In genomic region chr13:59982631-59983382, GRCh38 we compare ENCODE assay signal across 24 cellular contexts.
DNase-seq lines count a peak whose midpoint lies in the region; ATAC-seq, FAIRE-seq and TF ChIP-seq lines count a peak whose summit lies in the region.
"Had no signal": no experiment of that assay in that cellular context is flagged by ENCODE, and none has a peak within 500 bp of the region (broad histone marks: within the 10 kb centered on the region; RNA-seq: fewer than 3 reads in every experiment).

No MANE protein-coding gene starts in this region.

- no peak overlapping the region for H3K4me3 Mint-ChIP-seq in activated T-helper 2 cell treated with anti-CD3 and anti-CD28 coated beads, Interferon-gamma antibody, Interleukin-2, Interleukin-4, amounts not matched to agents 10 μg/mL and 5 μg/mL and 100 μg/mL, durations not matched to agents 14 hours and 24 hours and 36 hours (ENCODE audit: low read depth)
- H3K4me3 Mint-ChIP-seq: activated naive CD4-positive, alpha-beta T cell treated with anti-CD3 and anti-CD28 coated beads for 36 hours; activated T-cell treated with anti-CD3 and anti-CD28 coated beads, Interleukin-2, amount 50 U/mL, for 24 hours; CD4-positive, CD25-positive, alpha-beta regulatory T cell; H9 had no signal

- CTCF ChIA-PET in HEK293 (lab: Yijun Ruan, JAX): no interaction called here

- FAIRE-seq in kidney (lab: Jason Lieb, UNC): peak; percentile 52
- FAIRE-seq: islet of Langerhans, RCC 7860 had no signal

- H3K36me3 Mint-ChIP-seq in activated T-helper 2 cell treated with anti-CD3 and anti-CD28 coated beads, Interferon-gamma antibody, Interleukin-2, Interleukin-4, amounts not matched to agents 10 μg/mL and 5 μg/mL and 100 μg/mL, durations not matched to agents 14 hours and 24 hours and 36 hours (ENCODE audit: low read depth): peaks cover 15% of the 10 kb centered on the region
- H3K36me3 Mint-ChIP-seq: CD4-positive, CD25-positive, alpha-beta regulatory T cell had no signal

- ATAC-seq in GM18511 (IDR thresholded peaks at IDR 0.05; ENCODE audit: unreplicated experiment): no peak
- ATAC-seq: upper lobe of right lung had no signal

- H3K4me1 Mint-ChIP-seq in activated T-helper 2 cell treated with anti-CD3 and anti-CD28 coated beads, Interferon-gamma antibody, Interleukin-2, Interleukin-4, amounts not matched to agents 10 μg/mL and 5 μg/mL and 100 μg/mL, durations not matched to agents 14 hours and 24 hours and 36 hours (ENCODE audit: low read depth): peaks cover 5% of the 10 kb centered on the region

- H3K36me3 ChIP-seq in ACC112 (ENCODE audit: insufficient read depth, low read length): peaks cover under 1% of the 10 kb centered on the region; the same call in 1 of the 2 replicates
- H3K36me3 ChIP-seq in HEK293 (ENCODE audit: control insufficient read depth in 2 of 2, insufficient read depth in 1 of 2, low read length in 2 of 2): no peaks in the 10 kb centered on the region
- no peaks in the 10 kb centered on the region for H3K36me3 ChIP-seq in brain microvascular endothelial cell (replicated peaks)
- H3K36me3 ChIP-seq in kidney (ENCODE audit: control insufficient read depth in 1 of 2, insufficient read depth in 2 of 2, low read length in 2 of 2): no peaks in the 10 kb centered on the region
- H3K36me3 ChIP-seq in breast epithelium: peaks cover 5% of the 10 kb centered on the region
- H3K36me3 ChIP-seq: colonic mucosa, neutrophil, upper lobe of right lung had no signal

- H3K4me1 ChIP-seq in ACC112 (ENCODE audit: control insufficient read depth, insufficient read depth, low read length, unreplicated experiment) (peaks cover 6% of the 10 kb centered on the region), HEK293 (ENCODE audit: control insufficient read depth, insufficient read depth, low read length) (no peaks in the 10 kb centered on the region), kidney (ENCODE audit: control insufficient read depth in 1 of 2, insufficient read depth in 1 of 2, low read depth in 1 of 2, low read length in 2 of 2) (no peaks in the 10 kb centered on the region), breast epithelium (no peaks in the 10 kb centered on the region)
- H3K4me1 ChIP-seq: colonic mucosa, upper lobe of right lung had no signal

- intact Hi-C loops in kidney (cut with DNase I) (no loop called here), breast epithelium (cut with DNase I; ENCODE audit: low total_unique reads) (no loop called here)
- intact Hi-C loops in activated T-helper 2 cell treated with anti-CD3 and anti-CD28 coated beads, Interferon-gamma antibody, Interleukin-2, Interleukin-4, amounts not matched to agents 10 μg/mL and 5 μg/mL and 100 μg/mL, durations not matched to agents 14 hours and 24 hours and 36 hours (cut with micrococcal nuclease): no loop called here

- no peaks in the 10 kb centered on the region for H3K79me2 ChIP-seq in ACC112 (ENCODE audit: control insufficient read depth, insufficient read depth, low read length, unreplicated experiment)

- H3K27ac ChIP-seq in ACC112 (ENCODE audit: low read depth, low read length): 0 out of 2 replicates have a peak overlapping the region, but pooled peaks have one; percentile 4
- H3K27ac ChIP-seq in HEK293 (ENCODE audit: extremely low read depth, low read depth, low read length): no peak overlapping the region
- H3K27ac ChIP-seq in brain microvascular endothelial cell: peak overlapping the region; percentile 34
- no peak overlapping the region for H3K27ac ChIP-seq in kidney (ENCODE audit: low read depth in 2 of 2, low read length in 2 of 2)
- no peak overlapping the region for H3K27ac ChIP-seq in breast epithelium
- H3K27ac ChIP-seq: colonic mucosa, neutrophil, upper lobe of right lung had no signal

- TF ChIP-seq POLR2A in breast epithelium (IDR thresholded peaks at IDR 0.05): no peak

- peak; percentile 25 for DNase-seq in brain microvascular endothelial cell
- no peak for DNase-seq in kidney
- no peak for DNase-seq in activated gamma-delta T cell treated with Interleukin-2 at 50 U/mL for 16 hours
- no peak for DNase-seq in breast epithelium (ENCODE audit: low spot score in 2 of 2)
- no peak for DNase-seq in activated T-helper 2 cell treated with anti-CD3 and anti-CD28 coated beads, Interferon-gamma antibody, Interleukin-2, Interleukin-4, amounts not matched to agents 10 μg/mL and 5 μg/mL and 100 μg/mL, durations not matched to agents 14 hours and 24 hours and 36 hours (ENCODE audit: low spot score)
- DNase-seq: activated naive CD4-positive, alpha-beta T cell treated with anti-CD3 and anti-CD28 coated beads for 36 hours; activated T-cell treated with anti-CD3 and anti-CD28 coated beads, Interleukin-2, amount 50 U/mL, for 24 hours; anterior cingulate cortex; CD4-positive, CD25-positive, alpha-beta regulatory T cell; colonic mucosa; DMS53; H9; hippocampal formation; NCI-H1930; NCI-H226; T-helper 9 cell; upper lobe of right lung had no signal

- TF ChIP-seq CTCF in HEK293 (tag by site-specific recombination; IDR thresholded peaks at IDR 0.05) (no peak), brain microvascular endothelial cell (IDR thresholded peaks at IDR 0.05; ENCODE audit: low read depth, low read length, missing control alignments) (no peak), kidney (IDR thresholded peaks at IDR 0.05; ENCODE audit: borderline replicate concordance, extremely low read depth, insufficient read depth) (no peak), breast epithelium (IDR thresholded peaks at IDR 0.05) (no peak)

- in situ Hi-C loops in brain microvascular endothelial cell (cut with HindIII; ENCODE audit: low pct_ligation_motif_present, low sequenced_read_pairs): no loop called here

- no peak overlapping the region for H3K27ac Mint-ChIP-seq in activated T-helper 2 cell treated with anti-CD3 and anti-CD28 coated beads, Interferon-gamma antibody, Interleukin-2, Interleukin-4, amounts not matched to agents 10 μg/mL and 5 μg/mL and 100 μg/mL, durations not matched to agents 14 hours and 24 hours and 36 hours
- H3K27ac Mint-ChIP-seq: activated naive CD4-positive, alpha-beta T cell treated with anti-CD3 and anti-CD28 coated beads for 36 hours; activated T-cell treated with anti-CD3 and anti-CD28 coated beads, Interleukin-2, amount 50 U/mL, for 24 hours; CD4-positive, CD25-positive, alpha-beta regulatory T cell; H9 had no signal

- H2AFZ ChIP-seq in ACC112 (ENCODE audit: low read length, unreplicated experiment): no peak overlapping the region

- H3K9me3 ChIP-seq in HEK293 (ENCODE audit: control insufficient read depth, insufficient read depth, low read depth, low read length) (no peaks in the 10 kb centered on the region), kidney (ENCODE audit: control insufficient read depth in 1 of 2, low read length in 2 of 2) (no peaks in the 10 kb centered on the region), breast epithelium (no peaks in the 10 kb centered on the region)
- H3K9me3 ChIP-seq: colonic mucosa, neutrophil, upper lobe of right lung had no signal

- no peak overlapping the region for H3K9ac ChIP-seq in kidney (ENCODE audit: low read length in 2 of 2)

- H3K9me3 Mint-ChIP-seq in activated T-helper 2 cell treated with anti-CD3 and anti-CD28 coated beads, Interferon-gamma antibody, Interleukin-2, Interleukin-4, amounts not matched to agents 10 μg/mL and 5 μg/mL and 100 μg/mL, durations not matched to agents 14 hours and 24 hours and 36 hours: peaks cover 1% of the 10 kb centered on the region
- H3K9me3 Mint-ChIP-seq: activated naive CD4-positive, alpha-beta T cell treated with anti-CD3 and anti-CD28 coated beads for 36 hours; activated T-cell treated with anti-CD3 and anti-CD28 coated beads, Interleukin-2, amount 50 U/mL, for 24 hours; CD4-positive, CD25-positive, alpha-beta regulatory T cell; H9 had no signal

- H3K27me3 ChIP-seq in ACC112 (ENCODE audit: insufficient read depth, low read length) (no peaks in the 10 kb centered on the region), brain microvascular endothelial cell (replicated peaks) (no peaks in the 10 kb centered on the region), breast epithelium (no peaks in the 10 kb centered on the region)
- H3K27me3 ChIP-seq: colonic mucosa, neutrophil, upper lobe of right lung had no signal

- POLR2A ChIA-PET in HEK293 (lab: Yijun Ruan, JAX): no interaction called here

- H3K4me3 ChIP-seq in ACC112 (ENCODE audit: low read depth, low read length) (no peak overlapping the region; the same call in 1 of the 2 replicates), HEK293 (ENCODE audit: low read depth, low read length) (no peak overlapping the region), brain microvascular endothelial cell (ENCODE audit: low read depth, low read length) (peak overlapping the region; percentile 23), kidney (ENCODE audit: low read length in 2 of 2) (no peak overlapping the region), breast epithelium (no peak overlapping the region)
- H3K4me3 ChIP-seq: colonic mucosa, lung, upper lobe of right lung had no signal

- no peaks in the 10 kb centered on the region for H3K27me3 Mint-ChIP-seq in activated T-helper 2 cell treated with anti-CD3 and anti-CD28 coated beads, Interferon-gamma antibody, Interleukin-2, Interleukin-4, amounts not matched to agents 10 μg/mL and 5 μg/mL and 100 μg/mL, durations not matched to agents 14 hours and 24 hours and 36 hours (ENCODE audit: low read depth)
- H3K27me3 Mint-ChIP-seq: activated T-cell treated with anti-CD3 and anti-CD28 coated beads, Interleukin-2, amount 50 U/mL, for 24 hours; CD4-positive, CD25-positive, alpha-beta regulatory T cell had no signal

TF ChIP-seq in HEK293, 187 proteins besides CTCF, POLR2A, EP300 and RAD21:
- no peak for TF ChIP-seq ZNF529 (tag by site-specific recombination; IDR thresholded peaks at IDR 0.05; ENCODE audit: insufficient replicate concordance)
- TF ChIP-seq ZNF362 (tag by site-specific recombination; IDR thresholded peaks at IDR 0.05): 0 out of 2 replicates have a peak, but pooled peaks have one; percentile 29

Comparison
In these comparisons a context has a peak if more than half of its experiments do, and no peak if none do; other contexts are left out.
1. H3K27ac ChIP-seq: peak in ACC112 (single experiment) and brain microvascular endothelial cell (single experiment); none in HEK293 (single experiment), kidney (0 of 2) and breast epithelium (0 of 2).